In the genomic region with DNA sequence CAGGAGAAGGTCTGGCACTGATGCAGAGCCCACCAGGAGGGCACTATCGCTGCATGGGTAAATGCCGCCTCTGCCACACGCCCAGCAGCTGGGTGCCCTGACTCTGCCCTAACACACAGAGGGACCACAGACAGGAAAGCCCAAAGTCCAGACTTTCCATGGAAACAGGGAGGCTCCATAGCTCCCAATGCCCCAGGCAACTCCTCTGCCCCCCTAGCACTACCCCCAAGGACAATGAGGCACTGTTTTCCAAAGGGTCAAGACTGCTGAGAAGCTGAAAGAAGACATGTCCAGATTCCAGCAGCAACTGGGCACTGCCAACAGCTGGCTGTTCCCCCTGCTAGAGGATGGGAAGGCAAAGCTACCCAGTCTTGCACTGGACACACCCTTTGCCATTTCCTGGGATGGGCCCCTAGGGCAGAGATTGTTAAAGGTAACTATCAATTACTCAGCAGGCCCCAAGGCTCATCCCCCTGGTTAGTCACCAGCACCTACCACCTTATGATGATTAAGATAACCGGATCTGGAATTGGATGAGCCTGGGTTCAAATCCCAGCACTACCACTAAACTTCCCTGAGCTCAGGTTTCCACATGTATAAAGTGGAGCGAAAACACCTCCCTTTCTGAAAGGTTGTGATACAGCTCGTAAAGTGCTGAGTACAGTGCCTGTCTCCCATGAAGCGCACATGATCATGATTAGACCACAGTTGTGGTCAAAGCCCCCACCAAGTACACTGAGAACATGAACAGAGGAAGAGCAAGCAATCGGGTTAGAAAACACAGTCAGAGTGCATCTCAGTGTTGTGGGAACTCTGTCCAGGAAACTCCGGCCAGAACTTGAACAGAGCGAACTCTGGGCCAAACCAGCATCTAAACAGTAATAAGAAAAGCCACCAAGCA, we compare ENCODE assay signal across 1 cellular context.
TF ChIP-seq lines count a peak whose summit lies in the region.

No MANE protein-coding gene starts in this region.

TF ChIP-seq in liver, 16 proteins besides CTCF, POLR2A, EP300 and RAD21 (continued from another document):
- TF ChIP-seq HNF4A (conservative IDR thresholded peaks at IDR 0.05) (no peak), NR2F2 (IDR thresholded peaks at IDR 0.05) (no peak), SP1 (IDR thresholded peaks at IDR 0.05) (no peak), EGR1 (IDR thresholded peaks at IDR 0.05; ENCODE audit: low read depth in 2 of 2) (no peak), FOXA2 (IDR thresholded peaks at IDR 0.05) (no peak), GABPA (IDR thresholded peaks at IDR 0.05 in 1 of 2, conservative IDR thresholded peaks at IDR 0.05 in 1 of 2) (no peak), MAX (IDR thresholded peaks at IDR 0.05) (no peak)
- TF ChIP-seq, protein P1, sequence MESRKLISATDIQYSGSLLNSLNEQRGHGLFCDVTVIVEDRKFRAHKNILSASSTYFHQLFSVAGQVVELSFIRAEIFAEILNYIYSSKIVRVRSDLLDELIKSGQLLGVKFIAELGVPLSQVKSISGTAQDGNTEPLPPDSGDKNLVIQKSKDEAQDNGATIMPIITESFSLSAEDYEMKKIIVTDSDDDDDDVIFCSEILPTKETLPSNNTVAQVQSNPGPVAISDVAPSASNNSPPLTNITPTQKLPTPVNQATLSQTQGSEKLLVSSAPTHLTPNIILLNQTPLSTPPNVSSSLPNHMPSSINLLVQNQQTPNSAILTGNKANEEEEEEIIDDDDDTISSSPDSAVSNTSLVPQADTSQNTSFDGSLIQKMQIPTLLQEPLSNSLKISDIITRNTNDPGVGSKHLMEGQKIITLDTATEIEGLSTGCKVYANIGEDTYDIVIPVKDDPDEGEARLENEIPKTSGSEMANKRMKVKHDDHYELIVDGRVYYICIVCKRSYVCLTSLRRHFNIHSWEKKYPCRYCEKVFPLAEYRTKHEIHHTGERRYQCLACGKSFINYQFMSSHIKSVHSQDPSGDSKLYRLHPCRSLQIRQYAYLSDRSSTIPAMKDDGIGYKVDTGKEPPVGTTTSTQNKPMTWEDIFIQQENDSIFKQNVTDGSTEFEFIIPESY (IDR thresholded peaks at IDR 0.05), result no peak
